Comparison of ENCODE assay signal across 4 cellular contexts in the genomic region with DNA sequence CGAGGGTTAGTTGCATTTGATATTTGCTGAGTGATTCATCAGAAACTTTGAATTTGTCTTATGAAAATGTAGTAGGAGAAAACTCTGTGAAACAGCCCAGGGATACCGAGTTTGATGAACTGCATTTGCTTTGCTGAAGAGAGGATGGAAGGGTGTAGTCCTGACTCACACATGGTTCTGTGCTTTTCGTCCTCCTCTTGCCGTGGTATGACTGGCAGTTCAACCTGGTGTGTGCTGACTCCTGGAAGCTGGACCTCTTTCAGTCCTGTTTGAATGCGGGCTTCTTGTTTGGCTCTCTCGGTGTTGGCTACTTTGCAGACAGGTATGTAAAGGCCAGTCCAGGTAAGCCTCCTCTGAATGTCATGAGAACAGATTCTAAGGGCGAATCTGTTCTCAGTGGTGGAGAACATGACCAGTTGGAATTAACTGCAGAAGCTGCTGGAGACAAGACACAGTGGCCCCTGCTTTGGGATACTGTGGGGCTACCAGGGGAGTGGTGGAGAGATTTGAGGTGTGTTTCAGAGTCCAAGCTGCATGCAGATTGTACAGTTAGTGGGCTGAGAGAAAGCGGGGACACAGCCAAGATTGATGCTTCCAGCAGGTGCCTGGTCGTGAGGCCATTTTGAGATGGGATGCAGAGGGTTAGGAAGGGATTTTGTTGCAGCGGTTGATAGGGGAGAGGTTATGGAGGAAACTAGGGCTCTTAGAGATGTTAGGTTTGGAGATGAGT.
TF ChIP-seq lines count a peak whose summit lies in the region.

No MANE protein-coding gene starts in this region.

TF ChIP-seq in SK-N-SH, 30 proteins besides CTCF, POLR2A, EP300 and RAD21 (continues in another document):
- TF ChIP-seq RCOR1 (IDR thresholded peaks at IDR 0.05; ENCODE audit: low read length) = no peak
- TF ChIP-seq, protein P1, sequence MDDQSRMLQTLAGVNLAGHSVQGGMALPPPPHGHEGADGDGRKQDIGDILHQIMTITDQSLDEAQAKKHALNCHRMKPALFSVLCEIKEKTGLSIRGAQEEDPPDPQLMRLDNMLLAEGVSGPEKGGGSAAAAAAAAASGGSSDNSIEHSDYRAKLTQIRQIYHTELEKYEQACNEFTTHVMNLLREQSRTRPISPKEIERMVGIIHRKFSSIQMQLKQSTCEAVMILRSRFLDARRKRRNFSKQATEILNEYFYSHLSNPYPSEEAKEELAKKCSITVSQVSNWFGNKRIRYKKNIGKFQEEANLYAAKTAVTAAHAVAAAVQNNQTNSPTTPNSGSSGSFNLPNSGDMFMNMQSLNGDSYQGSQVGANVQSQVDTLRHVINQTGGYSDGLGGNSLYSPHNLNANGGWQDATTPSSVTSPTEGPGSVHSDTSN (IDR thresholded peaks at IDR 0.05) = no peak
- no peak for TF ChIP-seq ELF1 (IDR thresholded peaks at IDR 0.05)
- no peak for TF ChIP-seq TEAD4 (IDR thresholded peaks at IDR 0.05; ENCODE audit: borderline replicate concordance, insufficient read depth)
- TF ChIP-seq, protein P2, sequence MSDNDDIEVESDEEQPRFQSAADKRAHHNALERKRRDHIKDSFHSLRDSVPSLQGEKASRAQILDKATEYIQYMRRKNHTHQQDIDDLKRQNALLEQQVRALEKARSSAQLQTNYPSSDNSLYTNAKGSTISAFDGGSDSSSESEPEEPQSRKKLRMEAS (IDR thresholded peaks at IDR 0.05; ENCODE audit: low read depth) = no peak
- TF ChIP-seq NFIC (IDR thresholded peaks at IDR 0.05; ENCODE audit: borderline replicate concordance) = no peak
- TF ChIP-seq GABPA (IDR thresholded peaks at IDR 0.05; ENCODE audit: low read depth) = no peak
- TF ChIP-seq, protein P3, sequence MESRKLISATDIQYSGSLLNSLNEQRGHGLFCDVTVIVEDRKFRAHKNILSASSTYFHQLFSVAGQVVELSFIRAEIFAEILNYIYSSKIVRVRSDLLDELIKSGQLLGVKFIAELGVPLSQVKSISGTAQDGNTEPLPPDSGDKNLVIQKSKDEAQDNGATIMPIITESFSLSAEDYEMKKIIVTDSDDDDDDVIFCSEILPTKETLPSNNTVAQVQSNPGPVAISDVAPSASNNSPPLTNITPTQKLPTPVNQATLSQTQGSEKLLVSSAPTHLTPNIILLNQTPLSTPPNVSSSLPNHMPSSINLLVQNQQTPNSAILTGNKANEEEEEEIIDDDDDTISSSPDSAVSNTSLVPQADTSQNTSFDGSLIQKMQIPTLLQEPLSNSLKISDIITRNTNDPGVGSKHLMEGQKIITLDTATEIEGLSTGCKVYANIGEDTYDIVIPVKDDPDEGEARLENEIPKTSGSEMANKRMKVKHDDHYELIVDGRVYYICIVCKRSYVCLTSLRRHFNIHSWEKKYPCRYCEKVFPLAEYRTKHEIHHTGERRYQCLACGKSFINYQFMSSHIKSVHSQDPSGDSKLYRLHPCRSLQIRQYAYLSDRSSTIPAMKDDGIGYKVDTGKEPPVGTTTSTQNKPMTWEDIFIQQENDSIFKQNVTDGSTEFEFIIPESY (IDR thresholded peaks at IDR 0.05; ENCODE audit: borderline replicate concordance, low read depth) = no peak
- no peak for TF ChIP-seq RFX5 (IDR thresholded peaks at IDR 0.05; ENCODE audit: low read length)
- no peak for TF ChIP-seq TAF1 (IDR thresholded peaks at IDR 0.05; ENCODE audit: borderline replicate concordance, low read depth, low read length)
- no peak for TF ChIP-seq NRF1 (IDR thresholded peaks at IDR 0.05; ENCODE audit: low read depth, low read length)
- no peak for TF ChIP-seq RXRA (IDR thresholded peaks at IDR 0.05; ENCODE audit: borderline replicate concordance, low read depth)
- TF ChIP-seq TCF12 (IDR thresholded peaks at IDR 0.05) = no peak
- TF ChIP-seq FOXJ3 (CRISPR knock-in tag; IDR thresholded peaks at IDR 0.05) = no peak
- TF ChIP-seq YY1 (IDR thresholded peaks at IDR 0.05; ENCODE audit: low read depth) = no peak

TF ChIP-seq in SK-N-SH treated with all-trans-retinoic acid at 6 μM for 48 hours, 23 proteins besides CTCF, POLR2A, EP300 and RAD21:
- TF ChIP-seq CSDC2 (CRISPR knock-in tag; IDR thresholded peaks at IDR 0.05) (no peak), ZNF565 (CRISPR knock-in tag; conservative IDR thresholded peaks at IDR 0.05; ENCODE audit: low read depth) (no peak), TOX (CRISPR knock-in tag; IDR thresholded peaks at IDR 0.05; ENCODE audit: borderline replicate concordance) (no peak), ZNF70 (CRISPR knock-in tag; IDR thresholded peaks at IDR 0.05) (no peak), RARB (CRISPR knock-in tag; IDR thresholded peaks at IDR 0.05) (no peak), ARNTL (CRISPR knock-in tag; IDR thresholded peaks at IDR 0.05; ENCODE audit: borderline replicate concordance, low read depth) (no peak), BACH2 (CRISPR knock-in tag; IDR thresholded peaks at IDR 0.05; ENCODE audit: borderline replicate concordance) (no peak)
- TF ChIP-seq, protein P4, sequence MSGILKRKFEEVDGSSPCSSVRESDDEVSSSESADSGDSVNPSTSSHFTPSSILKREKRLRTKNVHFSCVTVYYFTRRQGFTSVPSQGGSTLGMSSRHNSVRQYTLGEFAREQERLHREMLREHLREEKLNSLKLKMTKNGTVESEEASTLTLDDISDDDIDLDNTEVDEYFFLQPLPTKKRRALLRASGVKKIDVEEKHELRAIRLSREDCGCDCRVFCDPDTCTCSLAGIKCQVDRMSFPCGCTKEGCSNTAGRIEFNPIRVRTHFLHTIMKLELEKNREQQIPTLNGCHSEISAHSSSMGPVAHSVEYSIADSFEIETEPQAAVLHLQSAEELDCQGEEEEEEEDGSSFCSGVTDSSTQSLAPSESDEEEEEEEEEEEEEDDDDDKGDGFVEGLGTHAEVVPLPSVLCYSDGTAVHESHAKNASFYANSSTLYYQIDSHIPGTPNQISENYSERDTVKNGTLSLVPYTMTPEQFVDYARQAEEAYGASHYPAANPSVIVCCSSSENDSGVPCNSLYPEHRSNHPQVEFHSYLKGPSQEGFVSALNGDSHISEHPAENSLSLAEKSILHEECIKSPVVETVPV (CRISPR knock-in tag; IDR thresholded peaks at IDR 0.05) = no peak

TF ChIP-seq in liver, 16 proteins besides CTCF, POLR2A, EP300 and RAD21:
- TF ChIP-seq, protein P2 (IDR thresholded peaks at IDR 0.05) = no peak
- no peak for TF ChIP-seq YY1 (IDR thresholded peaks at IDR 0.05)
- no peak for TF ChIP-seq JUND (IDR thresholded peaks at IDR 0.05)
- no peak for TF ChIP-seq TAF1 (conservative IDR thresholded peaks at IDR 0.05)
- no peak for TF ChIP-seq GABPA (IDR thresholded peaks at IDR 0.05 in 1 of 2, conservative IDR thresholded peaks at IDR 0.05 in 1 of 2)
- TF ChIP-seq NR2F2 (IDR thresholded peaks at IDR 0.05) = no peak
- TF ChIP-seq EGR1 (IDR thresholded peaks at IDR 0.05; ENCODE audit: low read depth in 2 of 2) = no peak
- no peak for TF ChIP-seq FOXA1 (IDR thresholded peaks at IDR 0.05)
- TF ChIP-seq SP1 (IDR thresholded peaks at IDR 0.05) = no peak
- TF ChIP-seq HNF4A (conservative IDR thresholded peaks at IDR 0.05) = no peak
- TF ChIP-seq, protein P5, sequence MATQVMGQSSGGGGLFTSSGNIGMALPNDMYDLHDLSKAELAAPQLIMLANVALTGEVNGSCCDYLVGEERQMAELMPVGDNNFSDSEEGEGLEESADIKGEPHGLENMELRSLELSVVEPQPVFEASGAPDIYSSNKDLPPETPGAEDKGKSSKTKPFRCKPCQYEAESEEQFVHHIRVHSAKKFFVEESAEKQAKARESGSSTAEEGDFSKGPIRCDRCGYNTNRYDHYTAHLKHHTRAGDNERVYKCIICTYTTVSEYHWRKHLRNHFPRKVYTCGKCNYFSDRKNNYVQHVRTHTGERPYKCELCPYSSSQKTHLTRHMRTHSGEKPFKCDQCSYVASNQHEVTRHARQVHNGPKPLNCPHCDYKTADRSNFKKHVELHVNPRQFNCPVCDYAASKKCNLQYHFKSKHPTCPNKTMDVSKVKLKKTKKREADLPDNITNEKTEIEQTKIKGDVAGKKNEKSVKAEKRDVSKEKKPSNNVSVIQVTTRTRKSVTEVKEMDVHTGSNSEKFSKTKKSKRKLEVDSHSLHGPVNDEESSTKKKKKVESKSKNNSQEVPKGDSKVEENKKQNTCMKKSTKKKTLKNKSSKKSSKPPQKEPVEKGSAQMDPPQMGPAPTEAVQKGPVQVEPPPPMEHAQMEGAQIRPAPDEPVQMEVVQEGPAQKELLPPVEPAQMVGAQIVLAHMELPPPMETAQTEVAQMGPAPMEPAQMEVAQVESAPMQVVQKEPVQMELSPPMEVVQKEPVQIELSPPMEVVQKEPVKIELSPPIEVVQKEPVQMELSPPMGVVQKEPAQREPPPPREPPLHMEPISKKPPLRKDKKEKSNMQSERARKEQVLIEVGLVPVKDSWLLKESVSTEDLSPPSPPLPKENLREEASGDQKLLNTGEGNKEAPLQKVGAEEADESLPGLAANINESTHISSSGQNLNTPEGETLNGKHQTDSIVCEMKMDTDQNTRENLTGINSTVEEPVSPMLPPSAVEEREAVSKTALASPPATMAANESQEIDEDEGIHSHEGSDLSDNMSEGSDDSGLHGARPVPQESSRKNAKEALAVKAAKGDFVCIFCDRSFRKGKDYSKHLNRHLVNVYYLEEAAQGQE (IDR thresholded peaks at IDR 0.05) = no peak
- no peak for TF ChIP-seq RXRA (IDR thresholded peaks at IDR 0.05)
- no peak for TF ChIP-seq HNF4G (IDR thresholded peaks at IDR 0.05)
- no peak for TF ChIP-seq FOXA2 (IDR thresholded peaks at IDR 0.05)

TF ChIP-seq in HepG2, 621 proteins besides CTCF, POLR2A, EP300 and RAD21 (continues in another document):
- TF ChIP-seq, protein P6, sequence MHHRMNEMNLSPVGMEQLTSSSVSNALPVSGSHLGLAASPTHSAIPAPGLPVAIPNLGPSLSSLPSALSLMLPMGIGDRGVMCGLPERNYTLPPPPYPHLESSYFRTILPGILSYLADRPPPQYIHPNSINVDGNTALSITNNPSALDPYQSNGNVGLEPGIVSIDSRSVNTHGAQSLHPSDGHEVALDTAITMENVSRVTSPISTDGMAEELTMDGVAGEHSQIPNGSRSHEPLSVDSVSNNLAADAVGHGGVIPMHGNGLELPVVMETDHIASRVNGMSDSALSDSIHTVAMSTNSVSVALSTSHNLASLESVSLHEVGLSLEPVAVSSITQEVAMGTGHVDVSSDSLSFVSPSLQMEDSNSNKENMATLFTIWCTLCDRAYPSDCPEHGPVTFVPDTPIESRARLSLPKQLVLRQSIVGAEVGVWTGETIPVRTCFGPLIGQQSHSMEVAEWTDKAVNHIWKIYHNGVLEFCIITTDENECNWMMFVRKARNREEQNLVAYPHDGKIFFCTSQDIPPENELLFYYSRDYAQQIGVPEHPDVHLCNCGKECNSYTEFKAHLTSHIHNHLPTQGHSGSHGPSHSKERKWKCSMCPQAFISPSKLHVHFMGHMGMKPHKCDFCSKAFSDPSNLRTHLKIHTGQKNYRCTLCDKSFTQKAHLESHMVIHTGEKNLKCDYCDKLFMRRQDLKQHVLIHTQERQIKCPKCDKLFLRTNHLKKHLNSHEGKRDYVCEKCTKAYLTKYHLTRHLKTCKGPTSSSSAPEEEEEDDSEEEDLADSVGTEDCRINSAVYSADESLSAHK (CRISPR knock-in tag; IDR thresholded peaks at IDR 0.05; ENCODE audit: borderline replicate concordance) = no peak
- TF ChIP-seq NFE2L2 (IDR thresholded peaks at IDR 0.05; ENCODE audit: low read length) (no peak), KLF12 (CRISPR knock-in tag; IDR thresholded peaks at IDR 0.05; ENCODE audit: borderline replicate concordance) (no peak), MAZ (IDR thresholded peaks at IDR 0.05; ENCODE audit: borderline replicate concordance, low read depth, low read length) (no peak), MAZ (CRISPR knock-in tag; IDR thresholded peaks at IDR 0.05; ENCODE audit: low read depth) (no peak), ETV6 (CRISPR knock-in tag; conservative IDR thresholded peaks at IDR 0.05) (no peak), KDM1A (CRISPR knock-in tag; IDR thresholded peaks at IDR 0.05) (no peak), ZNF788 (CRISPR knock-in tag; IDR thresholded peaks at IDR 0.05; ENCODE audit: borderline replicate concordance) (no peak), ZNF749 (CRISPR knock-in tag; IDR thresholded peaks at IDR 0.05; ENCODE audit: borderline replicate concordance) (no peak), YEATS2 (CRISPR knock-in tag; IDR thresholded peaks at IDR 0.05; ENCODE audit: borderline replicate concordance) (no peak)
- TF ChIP-seq, protein P7, sequence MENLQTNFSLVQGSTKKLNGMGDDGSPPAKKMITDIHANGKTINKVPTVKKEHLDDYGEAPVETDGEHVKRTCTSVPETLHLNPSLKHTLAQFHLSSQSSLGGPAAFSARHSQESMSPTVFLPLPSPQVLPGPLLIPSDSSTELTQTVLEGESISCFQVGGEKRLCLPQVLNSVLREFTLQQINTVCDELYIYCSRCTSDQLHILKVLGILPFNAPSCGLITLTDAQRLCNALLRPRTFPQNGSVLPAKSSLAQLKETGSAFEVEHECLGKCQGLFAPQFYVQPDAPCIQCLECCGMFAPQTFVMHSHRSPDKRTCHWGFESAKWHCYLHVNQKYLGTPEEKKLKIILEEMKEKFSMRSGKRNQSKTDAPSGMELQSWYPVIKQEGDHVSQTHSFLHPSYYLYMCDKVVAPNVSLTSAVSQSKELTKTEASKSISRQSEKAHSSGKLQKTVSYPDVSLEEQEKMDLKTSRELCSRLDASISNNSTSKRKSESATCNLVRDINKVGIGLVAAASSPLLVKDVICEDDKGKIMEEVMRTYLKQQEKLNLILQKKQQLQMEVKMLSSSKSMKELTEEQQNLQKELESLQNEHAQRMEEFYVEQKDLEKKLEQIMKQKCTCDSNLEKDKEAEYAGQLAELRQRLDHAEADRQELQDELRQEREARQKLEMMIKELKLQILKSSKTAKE (CRISPR knock-in tag; IDR thresholded peaks at IDR 0.05; ENCODE audit: borderline replicate concordance) = no peak
- TF ChIP-seq, protein P8, sequence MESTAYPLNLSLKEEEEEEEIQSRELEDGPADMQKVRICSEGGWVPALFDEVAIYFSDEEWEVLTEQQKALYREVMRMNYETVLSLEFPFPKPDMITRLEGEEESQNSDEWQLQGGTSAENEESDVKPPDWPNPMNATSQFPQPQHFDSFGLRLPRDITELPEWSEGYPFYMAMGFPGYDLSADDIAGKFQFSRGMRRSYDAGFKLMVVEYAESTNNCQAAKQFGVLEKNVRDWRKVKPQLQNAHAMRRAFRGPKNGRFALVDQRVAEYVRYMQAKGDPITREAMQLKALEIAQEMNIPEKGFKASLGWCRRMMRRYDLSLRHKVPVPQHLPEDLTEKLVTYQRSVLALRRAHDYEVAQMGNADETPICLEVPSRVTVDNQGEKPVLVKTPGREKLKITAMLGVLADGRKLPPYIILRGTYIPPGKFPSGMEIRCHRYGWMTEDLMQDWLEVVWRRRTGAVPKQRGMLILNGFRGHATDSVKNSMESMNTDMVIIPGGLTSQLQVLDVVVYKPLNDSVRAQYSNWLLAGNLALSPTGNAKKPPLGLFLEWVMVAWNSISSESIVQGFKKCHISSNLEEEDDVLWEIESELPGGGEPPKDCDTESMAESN (CRISPR knock-in tag; conservative IDR thresholded peaks at IDR 0.05) = no peak
- TF ChIP-seq, protein P9, sequence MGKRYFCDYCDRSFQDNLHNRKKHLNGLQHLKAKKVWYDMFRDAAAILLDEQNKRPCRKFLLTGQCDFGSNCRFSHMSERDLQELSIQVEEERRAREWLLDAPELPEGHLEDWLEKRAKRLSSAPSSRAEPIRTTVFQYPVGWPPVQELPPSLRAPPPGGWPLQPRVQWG (CRISPR knock-in tag; IDR thresholded peaks at IDR 0.05; ENCODE audit: borderline replicate concordance, low read depth) = no peak
- TF ChIP-seq, protein P3 (CRISPR knock-in tag; IDR thresholded peaks at IDR 0.05) = no peak
